Comparison of ENCODE assay signal across 1 cellular context in genomic region chr12:105322070-105322469, GRCh38.
TF ChIP-seq lines count a peak whose summit lies in the region.

No MANE protein-coding gene starts in this region.

TF ChIP-seq in SK-N-SH, 30 proteins besides CTCF, POLR2A, EP300 and RAD21 (continued from another document):
- TF ChIP-seq, protein P1, sequence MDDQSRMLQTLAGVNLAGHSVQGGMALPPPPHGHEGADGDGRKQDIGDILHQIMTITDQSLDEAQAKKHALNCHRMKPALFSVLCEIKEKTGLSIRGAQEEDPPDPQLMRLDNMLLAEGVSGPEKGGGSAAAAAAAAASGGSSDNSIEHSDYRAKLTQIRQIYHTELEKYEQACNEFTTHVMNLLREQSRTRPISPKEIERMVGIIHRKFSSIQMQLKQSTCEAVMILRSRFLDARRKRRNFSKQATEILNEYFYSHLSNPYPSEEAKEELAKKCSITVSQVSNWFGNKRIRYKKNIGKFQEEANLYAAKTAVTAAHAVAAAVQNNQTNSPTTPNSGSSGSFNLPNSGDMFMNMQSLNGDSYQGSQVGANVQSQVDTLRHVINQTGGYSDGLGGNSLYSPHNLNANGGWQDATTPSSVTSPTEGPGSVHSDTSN (IDR thresholded peaks at IDR 0.05), result no peak
- TF ChIP-seq MAX (IDR thresholded peaks at IDR 0.05; ENCODE audit: low read depth) (peak; percentile 56), NFIC (IDR thresholded peaks at IDR 0.05; ENCODE audit: borderline replicate concordance) (peak; percentile 43)
